ENCODE assay signal across 8 cellular contexts in genomic region chr6:6004147-6004995, GRCh38. TPM values are rescaled to one million over a fixed set of nuclear protein-coding genes. Genes with fewer than 3 reads are reported as not detected.
DNase-seq lines count a peak whose midpoint lies in the region; ATAC-seq and TF ChIP-seq lines count a peak whose summit lies in the region.

No MANE protein-coding gene starts in this region.

- H3K4me1 Mint-ChIP-seq in natural killer cell treated with Interleukin-12 subunit alpha and Interleukin-12 subunit beta and Interleukin-15 and Interleukin-18, amount 100 ng/mL, for 72 hours (ENCODE audit: low read depth in 2 of 2): peaks cover 62 to 64% of the 10 kb centered on the region in 2 donors
- no peaks in the 10 kb centered on the region for H3K4me1 Mint-ChIP-seq in Caco-2 (ENCODE audit: low read depth, unreplicated experiment)

- peaks cover 17% of the 10 kb centered on the region for H3K4me1 ChIP-seq in Caco-2

- no peaks in the 10 kb centered on the region; the same call in 1 of the 2 replicates for H3K27me3 ChIP-seq in Caco-2 (replicated peaks; ENCODE audit: control insufficient read depth, insufficient read depth, low read length)

- no peaks in the 10 kb centered on the region for H3K9me3 ChIP-seq in Caco-2

- peak overlapping the region; percentile 82 for H3K27ac ChIP-seq in C4-2B

- CTCF ChIA-PET in HEK293T (lab: Yijun Ruan, JAX): no interaction called here
- CTCF ChIA-PET in Caco-2 (lab: Charles Lee): no interaction called here

- no TSS peak for BruUV-seq in Caco-2 (replicated peaks; lab: Mats Ljungman, UMichigan)

- peak; percentile 41 for DNase-seq in HEK293T (ENCODE audit: extremely low spot score)
- DNase-seq in cerebellar cortex (ENCODE audit: low spot score): peak; percentile 46
- DNase-seq in natural killer cell treated with Interleukin-12 subunit alpha and Interleukin-12 subunit beta and Interleukin-15 and Interleukin-18, amount 100 ng/mL, for 72 hours (ENCODE audit: low spot score): no peak
- no peak for DNase-seq in Caco-2
- DNase-seq in HPDE6-E6E7 (ENCODE audit: extremely low spot score): no peak
- DNase-seq in GF-D8 (lab: John Stamatoyannopoulos, UW): no peak

- no peaks in the 10 kb centered on the region for H3K36me3 ChIP-seq in Caco-2 (ENCODE audit: control insufficient read depth, insufficient read depth, low read length)

- intact Hi-C loops in Caco-2 (cut with micrococcal nuclease; ENCODE audit: unreplicated experiment): no loop called here

- H3K9me3 Mint-ChIP-seq in natural killer cell treated with Interleukin-12 subunit alpha and Interleukin-12 subunit beta and Interleukin-15 and Interleukin-18, amount 100 ng/mL, for 72 hours: no peaks in the 10 kb centered on the region
- H3K9me3 Mint-ChIP-seq in Caco-2 (ENCODE audit: unreplicated experiment): no peaks in the 10 kb centered on the region

- TF ChIP-seq CTCF in C4-2B (conservative IDR thresholded peaks at IDR 0.05): no peak
- TF ChIP-seq CTCF in Caco-2 (IDR thresholded peaks at IDR 0.05; ENCODE audit: insufficient read depth in 1 of 2, low read depth in 1 of 2, low read length in 1 of 2, severe bottlenecking in 1 of 2, unreplicated experiment in 1 of 2): no peak

- no peak overlapping the region for H3K4me3 ChIP-seq in Caco-2 (ENCODE audit: low read depth, low read length)

- H3K4me3 Mint-ChIP-seq in natural killer cell treated with Interleukin-12 subunit alpha and Interleukin-12 subunit beta and Interleukin-15 and Interleukin-18, amount 100 ng/mL, for 72 hours: peak overlapping the region; percentile 92
- no peak overlapping the region for H3K4me3 Mint-ChIP-seq in Caco-2 (ENCODE audit: unreplicated experiment)

- no peak for ATAC-seq in natural killer cell treated with Interleukin-12 subunit alpha and Interleukin-12 subunit beta and Interleukin-15 and Interleukin-18, amount 100 ng/mL, for 72 hours
- no peak for ATAC-seq in GM18517 (IDR thresholded peaks at IDR 0.05; ENCODE audit: unreplicated experiment)

- H3K36me3 Mint-ChIP-seq in natural killer cell treated with Interleukin-12 subunit alpha and Interleukin-12 subunit beta and Interleukin-15 and Interleukin-18, amount 100 ng/mL, for 72 hours: peaks cover 32% of the 10 kb centered on the region
- peaks cover 6% of the 10 kb centered on the region for H3K36me3 Mint-ChIP-seq in Caco-2 (ENCODE audit: insufficient read depth, unreplicated experiment)

- H3K27ac Mint-ChIP-seq in natural killer cell treated with Interleukin-12 subunit alpha and Interleukin-12 subunit beta and Interleukin-15 and Interleukin-18, amount 100 ng/mL, for 72 hours: peak overlapping the region; percentile 52 to 75
- no peak overlapping the region for H3K27ac Mint-ChIP-seq in Caco-2 (ENCODE audit: unreplicated experiment)

- peaks cover 68 to 74% of the 10 kb centered on the region in 2 donors for H3K27me3 Mint-ChIP-seq in natural killer cell treated with Interleukin-12 subunit alpha and Interleukin-12 subunit beta and Interleukin-15 and Interleukin-18, amount 100 ng/mL, for 72 hours
- peaks cover 33% of the 10 kb centered on the region for H3K27me3 Mint-ChIP-seq in Caco-2 (ENCODE audit: insufficient read depth, unreplicated experiment)

- POLR2A ChIA-PET in HEK293T (lab: Yijun Ruan, JAX) (interaction anchor here (1.5 kb wide), 1 partner anchor 10 kb away, joined by 3 read pairs; no protein-coding TSS in a partner anchor), Caco-2 (lab: Charles Lee) (no interaction called here)

TF ChIP-seq in HEK293T, 16 proteins besides CTCF, POLR2A, EP300 and RAD21:
- TF ChIP-seq SP1 (IDR thresholded peaks at IDR 0.05) (no peak), ARNT (IDR thresholded peaks at IDR 0.05) (0 out of 2 replicates have a peak, but pooled peaks have one; percentile 2), L3MBTL2 (conservative IDR thresholded peaks at IDR 0.05) (peak; percentile 21; the same call in 1 of the 2 replicates)

RNA-seq across cellular contexts. Expression of gene NRN1, which starts 2.4 kb away (rescaled TPM):
- total RNA-seq in natural killer cell treated with Interleukin-12 subunit alpha and Interleukin-12 subunit beta and Interleukin-15 and Interleukin-18, amount 100 ng/mL, for 72 hours: 1 to 10 TPM in 1 of 2 donors, under 1 TPM in 1; 0.95 to 2.0 TPM
- not detected in 2 replicates for total RNA-seq in Caco-2 (2022)

Comparison
In these comparisons a context has a peak if more than half of its experiments do, and no peak if none do; other contexts are left out.
1. DNase-seq: peak in HEK293T (single experiment) and cerebellar cortex (single experiment); none in natural killer cell treated with Interleukin-12 subunit alpha and Interleukin-12 subunit beta and Interleukin-15 and Interleukin-18, amount 100 ng/mL, for 72 hours (single experiment), Caco-2 (0 of 2), HPDE6-E6E7 (single experiment) and GF-D8 (single experiment).